9 cellular contexts compared by ENCODE assay signal in genomic region chr2:42792583-42793313, GRCh38. TPM values are rescaled to one million over a fixed set of nuclear protein-coding genes. Genes with fewer than 3 reads are reported as not detected.
DNase-seq lines count a peak whose midpoint lies in the region; ATAC-seq, FAIRE-seq and TF ChIP-seq lines count a peak whose summit lies in the region.
"Had no signal": no experiment of that assay in that cellular context is flagged by ENCODE, and none has a peak within 500 bp of the region (broad histone marks: within the 10 kb centered on the region; RNA-seq: fewer than 3 reads in every experiment).

HAAO (minus strand) TSS chr2:42792583; CDS start chr2:42792536, 47 bp downstream.

- peak; percentile 30 for DNase-seq in activated CD4-positive, alpha-beta T cell treated with anti-CD3 and anti-CD28 coated beads for 36 hours
- no peak for DNase-seq in activated CD4-positive, alpha-beta T cell treated with anti-CD3 and anti-CD28 coated beads, Interleukin-2, amount 50 U/mL, for 4 hours
- no peak for DNase-seq in astrocyte of the cerebellum (ENCODE audit: low read depth)
- peak; percentile 77 for DNase-seq in iPS-NIHi7 (ENCODE audit: extremely low spot score)
- DNase-seq in small intestine, result peak; percentile 85
- no peak for DNase-seq in NCI-H128 (lab: John Stamatoyannopoulos, UW; ENCODE audit: unreplicated experiment)
- DNase-seq in OCI-M2 (lab: John Stamatoyannopoulos, UW; ENCODE audit: unreplicated experiment), result no peak

- H3K4me1 ChIP-seq in small intestine (ENCODE audit: control insufficient read depth in 2 of 2, insufficient read depth in 1 of 2, low read depth in 1 of 2, low read length in 1 of 2), result peaks cover 0 to 10% of the 10 kb centered on the region in 2 donors

- no peaks in the 10 kb centered on the region for H3K9me3 ChIP-seq in small intestine (ENCODE audit: control insufficient read depth, low read depth)

- CTCF ChIA-PET in activated CD4-positive, alpha-beta T cell treated with anti-CD3 and anti-CD28 coated beads for 36 hours (lab: Charles Lee), result interaction anchor here (0.6 to 1.0 kb wide), 4 partner anchors 12 to 129 kb away, joined by 3 read pairs; no protein-coding TSS in a partner anchor

- H3K9me3 Mint-ChIP-seq in activated CD4-positive, alpha-beta T cell treated with anti-CD3 and anti-CD28 coated beads for 36 hours (ENCODE audit: low read depth), result no peaks in the 10 kb centered on the region

- H3K36me3 Mint-ChIP-seq in activated CD4-positive, alpha-beta T cell treated with anti-CD3 and anti-CD28 coated beads for 36 hours (ENCODE audit: low read depth), result peaks cover 1% of the 10 kb centered on the region

- POLR2A ChIA-PET in activated CD4-positive, alpha-beta T cell treated with anti-CD3 and anti-CD28 coated beads for 36 hours (lab: Charles Lee), result interaction anchor here (1.1 kb wide), 1 partner anchor 16 kb away, joined by 3 read pairs; no protein-coding TSS in a partner anchor

- H3K4me3 Mint-ChIP-seq in activated CD4-positive, alpha-beta T cell treated with anti-CD3 and anti-CD28 coated beads for 36 hours, result peak within 1 kb of the TSS; percentile 70

- peak; percentile 50 for ATAC-seq in activated CD4-positive, alpha-beta T cell treated with anti-CD3 and anti-CD28 coated beads for 36 hours
- ATAC-seq in HG03045 (IDR thresholded peaks at IDR 0.05; ENCODE audit: unreplicated experiment), result peak; percentile 39

- no peak for TF ChIP-seq CTCF in astrocyte of the cerebellum (IDR thresholded peaks at IDR 0.05; ENCODE audit: low read depth, low read length, missing control alignments)

- no peak for FAIRE-seq in small intestine (lab: Jason Lieb, UNC)
- FAIRE-seq: G401.6 had no signal

- H3K27ac ChIP-seq in small intestine (ENCODE audit: low read depth in 1 of 2, low read length in 1 of 2), result peak within 1 kb of the TSS; percentile 84 to 94

- no peaks in the 10 kb centered on the region for H3K36me3 ChIP-seq in small intestine (ENCODE audit: control insufficient read depth in 2 of 2, insufficient read depth in 2 of 2, low read length in 2 of 2)

- peaks cover 39% of the 10 kb centered on the region for H3K27me3 Mint-ChIP-seq in activated CD4-positive, alpha-beta T cell treated with anti-CD3 and anti-CD28 coated beads for 36 hours

- peak within 1 kb of the TSS; percentile 66 for H3K27ac Mint-ChIP-seq in activated CD4-positive, alpha-beta T cell treated with anti-CD3 and anti-CD28 coated beads for 36 hours

- H3K4me3 ChIP-seq in astrocyte of the cerebellum (ENCODE audit: low read depth, low read length) (peak within 1 kb of the TSS; percentile 38), small intestine (ENCODE audit: low read depth in 1 of 2, low read length in 2 of 2) (peak within 1 kb of the TSS; percentile 51 to 82)

- H3K27me3 ChIP-seq in small intestine (ENCODE audit: control insufficient read depth in 2 of 2, insufficient read depth in 2 of 2, low read length in 2 of 2), result no peaks in the 10 kb centered on the region

- H3K4me1 Mint-ChIP-seq in activated CD4-positive, alpha-beta T cell treated with anti-CD3 and anti-CD28 coated beads for 36 hours, result peaks cover 37% of the 10 kb centered on the region

- intact Hi-C loops in activated CD4-positive, alpha-beta T cell treated with anti-CD3 and anti-CD28 coated beads for 36 hours (cut with DNase I, micrococcal nuclease), result loop anchor here in 1 of 2 experiments (2.0 kb wide), 2 partner anchors 38 to 298 kb away; no protein-coding TSS in a partner anchor

- WGBS in small intestine, 3 donors, result 1 to 4% (median 3%) methylated on average over 53 to 73 of the region's 73 CpGs

- in situ Hi-C loops in astrocyte of the cerebellum (cut with HindIII; ENCODE audit: low sequenced_read_pairs), result no loop called here

RNA-seq across cellular contexts. Expression of gene HAAO, which starts in this region (rescaled TPM):
- total RNA-seq in activated CD4-positive, alpha-beta T cell treated with anti-CD3 and anti-CD28 coated beads for 36 hours, result 1 to 10 TPM in 1 of 2 experiments, under 1 TPM in 1; 0.86 to 1.2 TPM
- 100 to 1,000 TPM in 1 of 3 donors, 10 to 100 TPM in 2; 23.8 to 147 (median 27.6) TPM for polyA plus RNA-seq in small intestine

Comparison
In these comparisons a context has a peak if more than half of its experiments do, and no peak if none do; other contexts are left out.
1. DNase-seq: peak in activated CD4-positive, alpha-beta T cell treated with anti-CD3 and anti-CD28 coated beads for 36 hours (single experiment), iPS-NIHi7 (single experiment) and small intestine (single experiment); none in activated CD4-positive, alpha-beta T cell treated with anti-CD3 and anti-CD28 coated beads, Interleukin-2, amount 50 U/mL, for 4 hours (0 of 2), astrocyte of the cerebellum (single experiment), NCI-H128 (single experiment) and OCI-M2 (single experiment).